In genomic region chr2:69163109-69163508, GRCh38 we compare ENCODE assay signal across 10 cellular contexts.
DNase-seq lines count a peak whose midpoint lies in the region; ATAC-seq, FAIRE-seq and TF ChIP-seq lines count a peak whose summit lies in the region.
"Had no signal": no experiment of that assay in that cellular context is flagged by ENCODE, and none has a peak within 500 bp of the region (broad histone marks: within the 10 kb centered on the region; RNA-seq: fewer than 3 reads in every experiment).

No MANE protein-coding gene starts in this region.

- intact Hi-C loops in GM12878 (cut with micrococcal nuclease; ENCODE audit: unreplicated experiment), result no loop called here
- intact Hi-C loops in right lobe of liver (cut with DNase I), result no loop called here

- peak; percentile 84 for DNase-seq in AG04449 (ENCODE audit: low read depth, low spot score)
- DNase-seq in GM12878 (ENCODE audit: low read depth, low spot score), result peak; percentile 53
- no peak for DNase-seq in right lobe of liver
- DNase-seq in H7, result no peak
- no peak for DNase-seq in activated naive CD8-positive, alpha-beta T cell treated with anti-CD3 and anti-CD28 coated beads for 36 hours
- DNase-seq: DND-41 had no signal

- H3K27ac Mint-ChIP-seq in activated naive CD8-positive, alpha-beta T cell treated with anti-CD3 and anti-CD28 coated beads for 36 hours, result no peak overlapping the region

- H3K27ac ChIP-seq in HUES6 (ENCODE audit: low read depth, low read length), result peak overlapping the region; percentile 64; the same call in 1 of the 2 replicates
- no peak overlapping the region for H3K27ac ChIP-seq in GM12878 (ENCODE audit: control insufficient read depth, insufficient read depth)
- peak overlapping the region in 1 of 3 donors; percentile 32 for H3K27ac ChIP-seq in right lobe of liver

- FAIRE-seq in GM12878 (lab: Jason Lieb, UNC), result no peak
- FAIRE-seq: islet of Langerhans had no signal

- peak overlapping the region; percentile 75 for H3K9ac ChIP-seq in HUES6 (ENCODE audit: low read length)
- no peak overlapping the region for H3K9ac ChIP-seq in GM12878 (ENCODE audit: control insufficient read depth, insufficient read depth, low read length)

- RAD21 ChIA-PET in GM12878 (lab: Charles Lee; ENCODE audit: unreplicated experiment), result no interaction called here

- in situ Hi-C loops in GM12878 (cut with MboI), result no loop called here

- H3K27me3 ChIP-seq in HUES6 (ENCODE audit: control insufficient read depth, insufficient read depth, low read length) (no peaks in the 10 kb centered on the region), GM12878 (replicated peaks in 1 of 2; ENCODE audit: control insufficient read depth in 2 of 2, insufficient read depth in 2 of 2, low read length in 1 of 2) (no peaks in the 10 kb centered on the region; a peak in 2 of 4 replicates), right lobe of liver (no peaks in the 10 kb centered on the region), H7 (ENCODE audit: control insufficient read depth, insufficient read depth, low read length) (no peaks in the 10 kb centered on the region)

- TF ChIP-seq EP300 in GM12878 (IDR thresholded peaks at IDR 0.05; ENCODE audit: borderline replicate concordance in 1 of 2, control insufficient read depth in 1 of 2, low read depth in 2 of 2, low read length in 2 of 2), result no peak

- no peak for TF ChIP-seq RAD21 in GM12878 (IDR thresholded peaks at IDR 0.05; ENCODE audit: insufficient read depth, low read depth, low read length)

- no peaks in the 10 kb centered on the region for H4K20me1 ChIP-seq in GM12878 (ENCODE audit: control insufficient read depth, insufficient read depth)

- H3K36me3 Mint-ChIP-seq in activated naive CD8-positive, alpha-beta T cell treated with anti-CD3 and anti-CD28 coated beads for 36 hours, result no peaks in the 10 kb centered on the region

- H3K36me3 ChIP-seq in HUES6 (ENCODE audit: control insufficient read depth, insufficient read depth, low read length) (no peaks in the 10 kb centered on the region; the same call in 1 of the 2 replicates), GM12878 (ENCODE audit: control insufficient read depth in 2 of 2, insufficient read depth in 2 of 2, low read length in 1 of 2) (no peaks in the 10 kb centered on the region), right lobe of liver (no peaks in the 10 kb centered on the region), H7 (replicated peaks; ENCODE audit: control insufficient read depth, insufficient read depth, low read length) (no peaks in the 10 kb centered on the region)

- peaks cover 6% of the 10 kb centered on the region for H3K27me3 Mint-ChIP-seq in activated naive CD8-positive, alpha-beta T cell treated with anti-CD3 and anti-CD28 coated beads for 36 hours

- no peaks in the 10 kb centered on the region for H3K79me2 ChIP-seq in GM12878 (ENCODE audit: control insufficient read depth, insufficient read depth, low read length)

- SMC1A ChIA-PET in GM12878 (lab: Charles Lee; ENCODE audit: uncharacterized antibody, unreplicated experiment), result interaction anchor here (2.8 kb wide), 1 partner anchor 10 kb away, joined by 7 read pairs; no protein-coding TSS in a partner anchor

- CTCF ChIA-PET in AG04449 (lab: Yijun Ruan, JAX), result interaction anchor here (0.7 to 1.0 kb wide), 3 partner anchors 9 to 21 kb away, joined by 3 read pairs; no protein-coding TSS in a partner anchor
- CTCF ChIA-PET in GM12878 (lab: Yijun Ruan, JAX), result interaction anchor here (1.2 kb wide), 1 partner anchor 9 kb away, joined by 3 read pairs; no protein-coding TSS in a partner anchor

- ATAC-seq in GM12878 (peak; percentile 74), right lobe of liver (peak; percentile 42 to 67 (median 58)), HG02642 (IDR thresholded peaks at IDR 0.05; ENCODE audit: poor library complexity, unreplicated experiment) (no peak), HG02852 (IDR thresholded peaks at IDR 0.05; ENCODE audit: unreplicated experiment) (no peak)

- H3K4me1 Mint-ChIP-seq in activated naive CD8-positive, alpha-beta T cell treated with anti-CD3 and anti-CD28 coated beads for 36 hours, result no peaks in the 10 kb centered on the region

- H3K4me3 Mint-ChIP-seq in activated naive CD8-positive, alpha-beta T cell treated with anti-CD3 and anti-CD28 coated beads for 36 hours, result no peak overlapping the region

- H3K4me1 ChIP-seq in HUES6 (ENCODE audit: control insufficient read depth, insufficient read depth, low read length), result peaks cover 59% of the 10 kb centered on the region
- peaks cover 15% of the 10 kb centered on the region for H3K4me1 ChIP-seq in GM12878 (ENCODE audit: control insufficient read depth, insufficient read depth, low read length)
- peaks cover 0 to 14% (median 0%) of the 10 kb centered on the region in 4 donors for H3K4me1 ChIP-seq in right lobe of liver

- H3K4me3 ChIP-seq in AG04449 (ENCODE audit: low read depth, low read length), result no peak overlapping the region
- no peak overlapping the region for H3K4me3 ChIP-seq in HUES6 (ENCODE audit: low read depth, low read length)
- H3K4me3 ChIP-seq in GM12878, result no peak overlapping the region
- no peak overlapping the region for H3K4me3 ChIP-seq in right lobe of liver
- no peak overlapping the region for H3K4me3 ChIP-seq in H7 (ENCODE audit: insufficient read depth, low read depth, low read length)

- under 1% methylated on average over 6 of the region's 6 CpGs for WGBS in GM12878 (ENCODE audit: insufficient coverage, insufficient replicate concordance, low lambda C conversion rate, missing lambda C conversion rate)
- 40% methylated on average over 6 of the region's 6 CpGs for WGBS in right lobe of liver (ENCODE audit: insufficient coverage, low coverage, low lambda C conversion rate, missing lambda C conversion rate)

- H3K9me3 ChIP-seq in HUES6 (ENCODE audit: control insufficient read depth, insufficient read depth, low read depth, low read length) (no peaks in the 10 kb centered on the region), GM12878 (replicated peaks; ENCODE audit: control insufficient read depth, insufficient read depth, low read length) (no peaks in the 10 kb centered on the region), right lobe of liver (no peaks in the 10 kb centered on the region)

- TF ChIP-seq POLR2A in GM12878 (IDR thresholded peaks at IDR 0.05; ENCODE audit: low read depth, low read length) (no peak), right lobe of liver (IDR thresholded peaks at IDR 0.05) (no peak)

- peak overlapping the region; percentile 60 for H3K4me2 ChIP-seq in GM12878 (ENCODE audit: control insufficient read depth, insufficient read depth)

- no TSS peak for BruUV-seq in GM12878 (replicated peaks; lab: Mats Ljungman, UMichigan)

- POLR2A ChIA-PET in AG04449 (lab: Yijun Ruan, JAX) (interaction anchor here (0.6 to 1.1 kb wide), 6 partner anchors 10 to 221 kb away, joined by 3 to 5 read pairs (median 3); no protein-coding TSS in a partner anchor), GM12878 (lab: Charles Lee) (no interaction called here)

- no peaks in the 10 kb centered on the region for H3K9me3 Mint-ChIP-seq in activated naive CD8-positive, alpha-beta T cell treated with anti-CD3 and anti-CD28 coated beads for 36 hours

- TF ChIP-seq CTCF in AG04449 (IDR thresholded peaks at IDR 0.05; ENCODE audit: insufficient read depth, low read length, missing control alignments), result no peak
- TF ChIP-seq CTCF in GM12878 (IDR thresholded peaks at IDR 0.05 in 2 of 3, conservative IDR thresholded peaks at IDR 0.05 in 1 of 3; ENCODE audit: control insufficient read depth in 2 of 3, extremely low read depth in 1 of 3, insufficient read depth in 1 of 3, low read depth in 3 of 3, low read length in 3 of 3), result no peak
- no peak for TF ChIP-seq CTCF in right lobe of liver (IDR thresholded peaks at IDR 0.05)

- H2AFZ ChIP-seq in GM12878 (ENCODE audit: control insufficient read depth, low read depth, low read length), result peak overlapping the region; percentile 31; the same call in 1 of the 2 replicates

TF ChIP-seq in GM12878, 131 proteins besides CTCF, POLR2A, EP300 and RAD21 (continues in another document):
- TF ChIP-seq SMC3 (IDR thresholded peaks at IDR 0.05; ENCODE audit: borderline replicate concordance, low read length) (no peak), PML (IDR thresholded peaks at IDR 0.05; ENCODE audit: low read length) (no peak), BCL3 (IDR thresholded peaks at IDR 0.05; ENCODE audit: borderline replicate concordance, insufficient read depth, low read depth, low read length, poor library complexity, severe bottlenecking) (no peak), SMAD1 (IDR thresholded peaks at IDR 0.05; ENCODE audit: low read depth, partially characterized antibody) (no peak), ZNF384 (IDR thresholded peaks at IDR 0.05; ENCODE audit: borderline replicate concordance, low read depth, low read length) (peak; percentile 46; the same call in 1 of the 2 replicates), MEF2B (IDR thresholded peaks at IDR 0.05; ENCODE audit: partially characterized antibody, poor library complexity, severe bottlenecking) (peak; percentile 67), BACH1 (IDR thresholded peaks at IDR 0.05; ENCODE audit: borderline replicate concordance) (no peak), RELA (IDR thresholded peaks at IDR 0.05; ENCODE audit: borderline replicate concordance, partially characterized antibody) (no peak), CHD2 (IDR thresholded peaks at IDR 0.05; ENCODE audit: borderline replicate concordance, low read depth, low read length) (no peak), FOXM1 (IDR thresholded peaks at IDR 0.05; ENCODE audit: low read depth, low read length) (no peak), CBX5 (IDR thresholded peaks at IDR 0.05; ENCODE audit: low read depth) (no peak)
- TF ChIP-seq, protein P1, sequence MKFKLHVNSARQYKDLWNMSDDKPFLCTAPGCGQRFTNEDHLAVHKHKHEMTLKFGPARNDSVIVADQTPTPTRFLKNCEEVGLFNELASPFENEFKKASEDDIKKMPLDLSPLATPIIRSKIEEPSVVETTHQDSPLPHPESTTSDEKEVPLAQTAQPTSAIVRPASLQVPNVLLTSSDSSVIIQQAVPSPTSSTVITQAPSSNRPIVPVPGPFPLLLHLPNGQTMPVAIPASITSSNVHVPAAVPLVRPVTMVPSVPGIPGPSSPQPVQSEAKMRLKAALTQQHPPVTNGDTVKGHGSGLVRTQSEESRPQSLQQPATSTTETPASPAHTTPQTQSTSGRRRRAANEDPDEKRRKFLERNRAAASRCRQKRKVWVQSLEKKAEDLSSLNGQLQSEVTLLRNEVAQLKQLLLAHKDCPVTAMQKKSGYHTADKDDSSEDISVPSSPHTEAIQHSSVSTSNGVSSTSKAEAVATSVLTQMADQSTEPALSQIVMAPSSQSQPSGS (IDR thresholded peaks at IDR 0.05; ENCODE audit: low read length), result no peak

Comparison
In these comparisons a context has a peak if more than half of its experiments do, and no peak if none do; other contexts are left out.
1. DNase-seq: peak in AG04449 (single experiment) and GM12878 (single experiment); none in right lobe of liver (0 of 3), H7 (single experiment) and activated naive CD8-positive, alpha-beta T cell treated with anti-CD3 and anti-CD28 coated beads for 36 hours (single experiment).
2. ATAC-seq: peak in GM12878 (single experiment) and right lobe of liver (4 of 4); none in HG02642 (single experiment) and HG02852 (single experiment).